ENCODE assay signal across 24 cellular contexts in genomic region chr1:94406446-94406845, GRCh38.
"Had no signal": no experiment of that assay in that cellular context is flagged by ENCODE, and none has a peak within 500 bp of the region (broad histone marks: within the 10 kb centered on the region; RNA-seq: fewer than 3 reads in every experiment).

No MANE protein-coding gene starts in this region.

- H3K9me3 Mint-ChIP-seq: naive B cell; nephron progenitor cell; stimulated activated memory B cell treated with anti-CD40 and anti-IgM and Interleukin-4, amounts not matched to agents 10 μg/mL and 1 μg/mL and 100 μg/mL, for 72 hours; stimulated activated naive CD8-positive, alpha-beta T cell treated with anti-CD3 and anti-CD28 coated beads, Interleukin-15, Interleukin-2, amounts not matched to agents 100 ng/mL and 50 ng/mL, for 24 hours had no signal

- DNase-seq: cortex of kidney; dorsolateral prefrontal cortex; effector CD8-positive, alpha-beta T cell; heart left ventricle; hypothalamus; islet precursor cell; left ventricle myocardium superior; mesenchymal stem cell; midbrain; naive B cell; nephron progenitor cell; psoas muscle; retina; right lobe of liver; spleen; stimulated activated CD4-positive, alpha-beta T cell treated with anti-CD3 and anti-CD28 coated beads, Interleukin-15, amount 100 ng/mL, for 24 hours; stimulated activated CD4-positive, alpha-beta T cell treated with anti-CD3 and anti-CD28 coated beads, Interleukin-1b, Interleukin-23, amount 100 ng/mL, for 48 hours; stimulated activated CD4-positive, alpha-beta T cell treated with anti-CD3 and anti-CD28 coated beads, Interleukin-4, amount 100 ng/mL, for 24 hours; testis; trophoblast cell had no signal

- H3K4me3 Mint-ChIP-seq: naive B cell; nephron progenitor cell; stimulated activated memory B cell treated with anti-CD40 and anti-IgM and Interleukin-4, amounts not matched to agents 10 μg/mL and 1 μg/mL and 100 μg/mL, for 72 hours; stimulated activated naive CD8-positive, alpha-beta T cell treated with anti-CD3 and anti-CD28 coated beads, Interleukin-15, Interleukin-2, amounts not matched to agents 100 ng/mL and 50 ng/mL, for 24 hours had no signal

- H3K27ac ChIP-seq: dorsolateral prefrontal cortex, heart left ventricle, neutrophil, psoas muscle, right lobe of liver, spleen, testis had no signal

- H3K9me3 ChIP-seq: heart left ventricle, neutrophil, psoas muscle, right lobe of liver, spleen, testis had no signal

- H3K36me3 ChIP-seq: heart left ventricle, neutrophil, right lobe of liver, spleen had no signal

- ATAC-seq: heart left ventricle; left ventricle myocardium superior; psoas muscle; right lobe of liver; stimulated activated memory B cell treated with anti-CD40 and anti-IgM and Interleukin-4, amounts not matched to agents 10 μg/mL and 1 μg/mL and 100 μg/mL, for 72 hours had no signal

- H3K27ac Mint-ChIP-seq: naive B cell; nephron progenitor cell; stimulated activated memory B cell treated with anti-CD40 and anti-IgM and Interleukin-4, amounts not matched to agents 10 μg/mL and 1 μg/mL and 100 μg/mL, for 72 hours; stimulated activated naive CD8-positive, alpha-beta T cell treated with anti-CD3 and anti-CD28 coated beads, Interleukin-15, Interleukin-2, amounts not matched to agents 100 ng/mL and 50 ng/mL, for 24 hours had no signal

- H3K4me3 ChIP-seq: dorsolateral prefrontal cortex, heart left ventricle, lung, psoas muscle, right lobe of liver, spleen, testis had no signal

- H3K4me1 Mint-ChIP-seq: naive B cell had no signal

- H3K4me1 ChIP-seq: heart left ventricle, psoas muscle, right lobe of liver, testis had no signal

- H3K27me3 ChIP-seq: heart left ventricle, neutrophil, right lobe of liver, testis had no signal
